In genomic region chr12:15662303-15662980, GRCh38 we compare ENCODE assay signal across 12 cellular contexts.
A peak's percentile ranks its signal among the peaks of the same experiment; 100 is the strongest.
DNase-seq lines count a peak whose midpoint lies in the region; ATAC-seq and TF ChIP-seq lines count a peak whose summit lies in the region.
"Had no signal": no experiment of that assay in that cellular context is flagged by ENCODE, and none has a peak within 500 bp of the region (broad histone marks: within the 10 kb centered on the region; RNA-seq: fewer than 3 reads in every experiment).

No MANE protein-coding gene starts in this region.

- no peaks in the 10 kb centered on the region for H3K27me3 ChIP-seq in esophagus squamous epithelium
- H3K27me3 ChIP-seq: right lobe of liver had no signal

- no peaks in the 10 kb centered on the region for H3K9me3 ChIP-seq in esophagus squamous epithelium
- H3K9me3 ChIP-seq: Caco-2, right lobe of liver had no signal

- 40 to 42% methylated on average over 3 of the region's 3 CpGs for WGBS in esophagus squamous epithelium, 2 donors

- H3K4me1 ChIP-seq in esophagus squamous epithelium, result peaks cover 0 to 12% (median 2%) of the 10 kb centered on the region in 3 donors
- H3K4me1 ChIP-seq: right lobe of liver had no signal

- no peak overlapping the region for H3K4me3 ChIP-seq in esophagus squamous epithelium
- no peak overlapping the region for H3K4me3 ChIP-seq in coronary artery
- H3K4me3 ChIP-seq: right lobe of liver had no signal

- H3K9me3 Mint-ChIP-seq in osteocyte (ENCODE audit: unreplicated experiment), result no peaks in the 10 kb centered on the region

- peaks cover 0 to 49% (median 0%) of the 10 kb centered on the region in 3 donors for H3K36me3 ChIP-seq in esophagus squamous epithelium

- H3K4me1 Mint-ChIP-seq in osteocyte (ENCODE audit: unreplicated experiment), result peaks cover 19% of the 10 kb centered on the region

- DNase-seq in DMS53 (lab: John Stamatoyannopoulos, UW) (peak; percentile 75), RKO (ENCODE audit: low spot score) (peak; percentile 78), esophagus squamous epithelium (lab: John Stamatoyannopoulos, UW) (no peak), osteocyte (ENCODE audit: extremely low spot score, unreplicated experiment) (no peak), coronary artery (ENCODE audit: low spot score) (no peak)
- DNase-seq in effector CD8-positive, alpha-beta T cell (lab: John Stamatoyannopoulos, UW), result no peak
- DNase-seq: Caco-2; NCI-H1092; NK-92 treated with Interleukin-12 subunit alpha and Interleukin-12 subunit beta, amount 100 ng/mL, for 24 hours; right lobe of liver had no signal

- H3K27ac Mint-ChIP-seq in osteocyte (ENCODE audit: unreplicated experiment), result peak overlapping the region; percentile 81

- TF ChIP-seq POLR2A in esophagus squamous epithelium (IDR thresholded peaks at IDR 0.05), result no peak

- H3K27me3 Mint-ChIP-seq in osteocyte (ENCODE audit: unreplicated experiment), result no peaks in the 10 kb centered on the region

- peaks cover 78% of the 10 kb centered on the region for H3K36me3 Mint-ChIP-seq in osteocyte (ENCODE audit: unreplicated experiment)

- intact Hi-C loops in esophagus squamous epithelium (cut with DNase I), result no loop called here

- TF ChIP-seq CTCF in esophagus squamous epithelium (IDR thresholded peaks at IDR 0.05), result no peak
- TF ChIP-seq CTCF in osteocyte (IDR thresholded peaks at IDR 0.05), result no peak
- TF ChIP-seq CTCF in coronary artery (IDR thresholded peaks at IDR 0.05), result no peak

- peak overlapping the region; percentile 2 to 65 (median 60) for H3K27ac ChIP-seq in esophagus squamous epithelium
- H3K27ac ChIP-seq in coronary artery, result no peak overlapping the region
- H3K27ac ChIP-seq: right lobe of liver had no signal

- no peak overlapping the region for H3K4me3 Mint-ChIP-seq in osteocyte (ENCODE audit: unreplicated experiment)

- ATAC-seq in GM19035 (IDR thresholded peaks at IDR 0.05; ENCODE audit: unreplicated experiment) (no peak), GM18873 (IDR thresholded peaks at IDR 0.05; ENCODE audit: low FRiP score, unreplicated experiment) (no peak)

Comparison
In these comparisons a context has a peak if more than half of its experiments do, and no peak if none do; other contexts are left out.
1. DNase-seq: peak in DMS53 (single experiment) and RKO (single experiment); none in esophagus squamous epithelium (single experiment), osteocyte (single experiment), effector CD8-positive, alpha-beta T cell (single experiment) and coronary artery (single experiment).
2. H3K27ac ChIP-seq: peak in esophagus squamous epithelium (4 of 4); none in coronary artery (0 of 2).